Comparison of ENCODE assay signal across 26 cellular contexts in genomic region chrX:79361192-79361870, GRCh38. TPM values are rescaled to one million over a fixed set of nuclear protein-coding genes. Genes with fewer than 3 reads are reported as not detected.
DNase-seq lines count a peak whose midpoint lies in the region; ATAC-seq, FAIRE-seq and TF ChIP-seq lines count a peak whose summit lies in the region.
"Had no signal": no experiment of that assay in that cellular context is flagged by ENCODE, and none has a peak within 500 bp of the region (broad histone marks: within the 10 kb centered on the region; RNA-seq: fewer than 3 reads in every experiment).

No MANE protein-coding gene starts in this region.

- H3K4me3 Mint-ChIP-seq in activated naive CD4-positive, alpha-beta T cell treated with anti-CD3 and anti-CD28 coated beads for 36 hours: peak overlapping the region; percentile 64
- H3K4me3 Mint-ChIP-seq in activated CD8-positive, alpha-beta T cell treated with anti-CD3 and anti-CD28 coated beads, Interleukin-2, amount 10 ng/mL, durations not matched to agents 7 days and 5 days: peak overlapping the region; percentile 17
- no peak overlapping the region for H3K4me3 Mint-ChIP-seq in chondrocyte (ENCODE audit: unreplicated experiment)
- H3K4me3 Mint-ChIP-seq in natural killer cell treated with Interleukin-12 subunit alpha and Interleukin-12 subunit beta and Interleukin-15 and Interleukin-18, amount 100 ng/mL, for 72 hours: no peak overlapping the region
- H3K4me3 Mint-ChIP-seq: stimulated activated memory B cell treated with anti-CD40 and anti-IgM and Interleukin-4, amounts not matched to agents 10 μg/mL and 1 μg/mL and 100 μg/mL, for 72 hours had no signal

- peak; percentile 4 for FAIRE-seq in GM19239 (lab: Jason Lieb, UNC)
- FAIRE-seq: urothelium cell line had no signal

- DNase-seq in activated naive CD4-positive, alpha-beta T cell treated with anti-CD3 and anti-CD28 coated beads for 36 hours: no peak
- no peak for DNase-seq in activated naive CD4-positive, alpha-beta T cell treated with Interleukin-2 at 50 U/mL for 16 hours
- DNase-seq in GM19239 (ENCODE audit: insufficient read length, low spot score) (no peak), chondrocyte (ENCODE audit: low spot score) (no peak), kidney tubule cell (ENCODE audit: low spot score) (no peak), NCI-H526 (lab: John Stamatoyannopoulos, UW) (no peak)
- DNase-seq in activated CD8-positive, alpha-beta T cell treated with anti-CD3 and anti-CD28 coated beads, Interleukin-2, amount 10 ng/mL, durations not matched to agents 7 days and 5 days: no peak
- no peak for DNase-seq in natural killer cell treated with Interleukin-12 subunit alpha and Interleukin-12 subunit beta and Interleukin-15 and Interleukin-18, amount 100 ng/mL, for 72 hours (ENCODE audit: low spot score)
- DNase-seq: activated CD4-positive, CD25-positive, alpha-beta regulatory T cell; activated gamma-delta T cell treated with Interleukin-2 at 50 U/mL for 16 hours; dermis blood vessel endothelial cell; gastrocnemius medialis; KG1; left colon; mammary epithelial cell; MM.1S; NCI-H2029; NCI-H69; right lobe of liver; Right ventricle myocardium superior; stimulated activated CD4-positive, alpha-beta T cell treated with anti-CD3 and anti-CD28 coated beads, Interleukin-12 subunit alpha, Interleukin-12 subunit beta, amount 100 ng/mL, for 4 hours; stimulated activated CD4-positive, alpha-beta T cell treated with anti-CD3 and anti-CD28 coated beads, Interleukin-4, amount 100 ng/mL, for 1 hour; testis had no signal

- POLR2A ChIA-PET in activated CD8-positive, alpha-beta T cell treated with anti-CD3 and anti-CD28 coated beads, Interleukin-2, amount 10 ng/mL, durations not matched to agents 7 days and 5 days (lab: Charles Lee): no interaction called here

- peak overlapping the region; percentile 86 for H3K27ac Mint-ChIP-seq in activated naive CD4-positive, alpha-beta T cell treated with anti-CD3 and anti-CD28 coated beads for 36 hours
- H3K27ac Mint-ChIP-seq in activated CD8-positive, alpha-beta T cell treated with anti-CD3 and anti-CD28 coated beads, Interleukin-2, amount 10 ng/mL, durations not matched to agents 7 days and 5 days: peak overlapping the region; percentile 19
- H3K27ac Mint-ChIP-seq in chondrocyte (ENCODE audit: unreplicated experiment): peak overlapping the region; percentile 34
- H3K27ac Mint-ChIP-seq in natural killer cell treated with Interleukin-12 subunit alpha and Interleukin-12 subunit beta and Interleukin-15 and Interleukin-18, amount 100 ng/mL, for 72 hours: peak overlapping the region in 1 of 2 donors; percentile 14
- H3K27ac Mint-ChIP-seq: progenitor cell of endocrine pancreas; stimulated activated memory B cell treated with anti-CD40 and anti-IgM and Interleukin-4, amounts not matched to agents 10 μg/mL and 1 μg/mL and 100 μg/mL, for 72 hours had no signal

- intact Hi-C loops in activated naive CD4-positive, alpha-beta T cell treated with anti-CD3 and anti-CD28 coated beads for 36 hours (cut with micrococcal nuclease): loop anchor here (10.0 kb wide), 1 partner anchor 1447 kb away; the partner anchor contains the start of gene ATP7A

- CTCF ChIA-PET in activated naive CD4-positive, alpha-beta T cell treated with anti-CD3 and anti-CD28 coated beads for 36 hours (lab: Charles Lee): no interaction called here
- CTCF ChIA-PET in activated CD8-positive, alpha-beta T cell treated with anti-CD3 and anti-CD28 coated beads, Interleukin-2, amount 10 ng/mL, durations not matched to agents 7 days and 5 days (lab: Charles Lee): no interaction called here

- no peaks in the 10 kb centered on the region for H3K27me3 Mint-ChIP-seq in activated naive CD4-positive, alpha-beta T cell treated with anti-CD3 and anti-CD28 coated beads for 36 hours (ENCODE audit: low read depth)
- H3K27me3 Mint-ChIP-seq in activated CD8-positive, alpha-beta T cell treated with anti-CD3 and anti-CD28 coated beads, Interleukin-2, amount 10 ng/mL, durations not matched to agents 7 days and 5 days (ENCODE audit: low read depth): no peaks in the 10 kb centered on the region
- no peaks in the 10 kb centered on the region for H3K27me3 Mint-ChIP-seq in chondrocyte (ENCODE audit: low read depth)
- no peaks in the 10 kb centered on the region for H3K27me3 Mint-ChIP-seq in natural killer cell treated with Interleukin-12 subunit alpha and Interleukin-12 subunit beta and Interleukin-15 and Interleukin-18, amount 100 ng/mL, for 72 hours
- H3K27me3 Mint-ChIP-seq: stimulated activated memory B cell treated with anti-CD40 and anti-IgM and Interleukin-4, amounts not matched to agents 10 μg/mL and 1 μg/mL and 100 μg/mL, for 72 hours had no signal

- no peaks in the 10 kb centered on the region for H3K9me3 Mint-ChIP-seq in activated naive CD4-positive, alpha-beta T cell treated with anti-CD3 and anti-CD28 coated beads for 36 hours
- no peaks in the 10 kb centered on the region for H3K9me3 Mint-ChIP-seq in activated CD8-positive, alpha-beta T cell treated with anti-CD3 and anti-CD28 coated beads, Interleukin-2, amount 10 ng/mL, durations not matched to agents 7 days and 5 days (ENCODE audit: insufficient read depth)
- peaks cover 6% of the 10 kb centered on the region for H3K9me3 Mint-ChIP-seq in chondrocyte (ENCODE audit: low read depth)
- H3K9me3 Mint-ChIP-seq in natural killer cell treated with Interleukin-12 subunit alpha and Interleukin-12 subunit beta and Interleukin-15 and Interleukin-18, amount 100 ng/mL, for 72 hours: no peaks in the 10 kb centered on the region
- H3K9me3 Mint-ChIP-seq: stimulated activated memory B cell treated with anti-CD40 and anti-IgM and Interleukin-4, amounts not matched to agents 10 μg/mL and 1 μg/mL and 100 μg/mL, for 72 hours had no signal

- H3K36me3 Mint-ChIP-seq in activated naive CD4-positive, alpha-beta T cell treated with anti-CD3 and anti-CD28 coated beads for 36 hours (ENCODE audit: low read depth): peaks cover 38% of the 10 kb centered on the region
- H3K36me3 Mint-ChIP-seq in activated CD8-positive, alpha-beta T cell treated with anti-CD3 and anti-CD28 coated beads, Interleukin-2, amount 10 ng/mL, durations not matched to agents 7 days and 5 days (ENCODE audit: low read depth): peaks cover 23% of the 10 kb centered on the region
- H3K36me3 Mint-ChIP-seq in chondrocyte (ENCODE audit: low read depth): no peaks in the 10 kb centered on the region
- peaks cover 18% of the 10 kb centered on the region for H3K36me3 Mint-ChIP-seq in natural killer cell treated with Interleukin-12 subunit alpha and Interleukin-12 subunit beta and Interleukin-15 and Interleukin-18, amount 100 ng/mL, for 72 hours

- TF ChIP-seq CTCF in chondrocyte (IDR thresholded peaks at IDR 0.05): no peak

- peak; percentile 39 for ATAC-seq in activated CD8-positive, alpha-beta T cell treated with anti-CD3 and anti-CD28 coated beads, Interleukin-2, amount 10 ng/mL, durations not matched to agents 7 days and 5 days
- ATAC-seq in natural killer cell treated with Interleukin-12 subunit alpha and Interleukin-12 subunit beta and Interleukin-15 and Interleukin-18, amount 100 ng/mL, for 72 hours: no peak
- ATAC-seq: gastrocnemius medialis; left colon; right lobe of liver; stimulated activated memory B cell treated with anti-CD40 and anti-IgM and Interleukin-4, amounts not matched to agents 10 μg/mL and 1 μg/mL and 100 μg/mL, for 72 hours had no signal

- H3K4me1 Mint-ChIP-seq in activated naive CD4-positive, alpha-beta T cell treated with anti-CD3 and anti-CD28 coated beads for 36 hours (ENCODE audit: low read depth): peaks cover 27% of the 10 kb centered on the region
- peaks cover 30% of the 10 kb centered on the region for H3K4me1 Mint-ChIP-seq in activated CD8-positive, alpha-beta T cell treated with anti-CD3 and anti-CD28 coated beads, Interleukin-2, amount 10 ng/mL, durations not matched to agents 7 days and 5 days (ENCODE audit: low read depth)
- H3K4me1 Mint-ChIP-seq in chondrocyte (ENCODE audit: low read depth): peaks cover 2% of the 10 kb centered on the region
- peaks cover 7 to 10% of the 10 kb centered on the region in 2 donors for H3K4me1 Mint-ChIP-seq in natural killer cell treated with Interleukin-12 subunit alpha and Interleukin-12 subunit beta and Interleukin-15 and Interleukin-18, amount 100 ng/mL, for 72 hours (ENCODE audit: low read depth in 2 of 2)

RNA-seq across cellular contexts. Expression of gene ITM2A, which starts 5.8 kb away (rescaled TPM):
- total RNA-seq in activated naive CD4-positive, alpha-beta T cell treated with anti-CD3 and anti-CD28 coated beads for 36 hours: 100 to 1,000 TPM in 1 of 2 experiments, 10 to 100 TPM in 1; 99.5 to 116 TPM
- 10 to 100 TPM; 74.3 to 75.9 TPM for total RNA-seq in activated CD8-positive, alpha-beta T cell treated with anti-CD3 and anti-CD28 coated beads, Interleukin-2, amount 10 ng/mL, durations not matched to agents 7 days and 5 days
- 0.56 TPM in 1 of 3 replicates, not detected in the others for total RNA-seq in chondrocyte
- total RNA-seq in natural killer cell treated with Interleukin-12 subunit alpha and Interleukin-12 subunit beta and Interleukin-15 and Interleukin-18, amount 100 ng/mL, for 72 hours: 10 to 100 TPM; 37.0 to 51.6 TPM

Comparison
In these comparisons a context has a peak if more than half of its experiments do, and no peak if none do; other contexts are left out.
1. H3K4me3 Mint-ChIP-seq: peak in activated naive CD4-positive, alpha-beta T cell treated with anti-CD3 and anti-CD28 coated beads for 36 hours (single experiment) and activated CD8-positive, alpha-beta T cell treated with anti-CD3 and anti-CD28 coated beads, Interleukin-2, amount 10 ng/mL, durations not matched to agents 7 days and 5 days (single experiment); none in chondrocyte (single experiment) and natural killer cell treated with Interleukin-12 subunit alpha and Interleukin-12 subunit beta and Interleukin-15 and Interleukin-18, amount 100 ng/mL, for 72 hours (single experiment).
2. RNA of gene ITM2A, which starts 5.8 kb away (total RNA-seq): 99.5 to 116 TPM in activated naive CD4-positive, alpha-beta T cell treated with anti-CD3 and anti-CD28 coated beads for 36 hours, 74.3 to 75.9 TPM in activated CD8-positive, alpha-beta T cell treated with anti-CD3 and anti-CD28 coated beads, Interleukin-2, amount 10 ng/mL, durations not matched to agents 7 days and 5 days and 37.0 to 51.6 TPM in natural killer cell treated with Interleukin-12 subunit alpha and Interleukin-12 subunit beta and Interleukin-15 and Interleukin-18, amount 100 ng/mL, for 72 hours; 0.56 TPM in chondrocyte; every median in the first group is over 10 times any median in the second.